Comparison of ENCODE assay signal across 21 cellular contexts in genomic region chr7:114527589-114527988, GRCh38.
DNase-seq lines count a peak whose midpoint lies in the region; ATAC-seq and TF ChIP-seq lines count a peak whose summit lies in the region.
"Had no signal": no experiment of that assay in that cellular context is flagged by ENCODE, and none has a peak within 500 bp of the region (broad histone marks: within the 10 kb centered on the region; RNA-seq: fewer than 3 reads in every experiment).

No MANE protein-coding gene starts in this region.

- DNase-seq in left ventricle myocardium inferior = no peak
- DNase-seq in Right ventricle myocardium superior = no peak
- no peak for DNase-seq in glutamatergic neuron
- DNase-seq in sciatic nerve (ENCODE audit: low spot score) = no peak
- DNase-seq in SW480 (ENCODE audit: low spot score) = no peak
- no peak for DNase-seq in CD1c-positive myeloid dendritic cell (ENCODE audit: extremely low spot score)
- DNase-seq in mucosa of gallbladder (ENCODE audit: low spot score) = no peak
- DNase-seq: 8988T; CD4-positive, CD25-positive, alpha-beta regulatory T cell; COR-L47; DMS 273 treated with DMSO at 0.1 percent for 48 hours; H9; Kasumi-1; MG63; NCI-H1048; NCI-H1436; NCI-H1930; NCI-H69; SIG-M5 had no signal

- no peaks in the 10 kb centered on the region for H3K36me3 Mint-ChIP-seq in glutamatergic neuron (ENCODE audit: unreplicated experiment)
- H3K36me3 Mint-ChIP-seq: CD4-positive, CD25-positive, alpha-beta regulatory T cell had no signal

- no peaks in the 10 kb centered on the region for H3K36me3 ChIP-seq in left ventricle myocardium inferior
- H3K36me3 ChIP-seq: MG63 had no signal

- no peaks in the 10 kb centered on the region for H3K27me3 Mint-ChIP-seq in glutamatergic neuron (ENCODE audit: unreplicated experiment)
- H3K27me3 Mint-ChIP-seq: B cell; CD4-positive, CD25-positive, alpha-beta regulatory T cell had no signal

- no peaks in the 10 kb centered on the region for H3K4me1 ChIP-seq in left ventricle myocardium inferior

- H3K4me3 Mint-ChIP-seq in glutamatergic neuron (ENCODE audit: unreplicated experiment) = no peak overlapping the region
- H3K4me3 Mint-ChIP-seq: B cell; CD4-positive, CD25-positive, alpha-beta regulatory T cell; H9 had no signal

- H3K27me3 ChIP-seq in left ventricle myocardium inferior (ENCODE audit: low read depth) = no peaks in the 10 kb centered on the region
- H3K27me3 ChIP-seq: MG63 had no signal

- peaks cover 45% of the 10 kb centered on the region for H3K4me1 Mint-ChIP-seq in glutamatergic neuron (ENCODE audit: low read depth, unreplicated experiment)
- H3K4me1 Mint-ChIP-seq: B cell; CD4-positive, CD25-positive, alpha-beta regulatory T cell; H9 had no signal

- H3K9me3 Mint-ChIP-seq in glutamatergic neuron (ENCODE audit: unreplicated experiment) = no peaks in the 10 kb centered on the region
- H3K9me3 Mint-ChIP-seq: H9 had no signal

- peak overlapping the region; percentile 40 for H3K27ac Mint-ChIP-seq in glutamatergic neuron (ENCODE audit: unreplicated experiment)
- H3K27ac Mint-ChIP-seq: B cell; CD4-positive, CD25-positive, alpha-beta regulatory T cell; H9 had no signal

- H3K9me3 ChIP-seq in left ventricle myocardium inferior (replicated peaks) = no peaks in the 10 kb centered on the region
- H3K9me3 ChIP-seq: MG63 had no signal

- H3K27ac ChIP-seq in left ventricle myocardium inferior (replicated peaks) = peak overlapping the region; percentile 45

- TF ChIP-seq CTCF in left ventricle myocardium inferior (IDR thresholded peaks at IDR 0.05; ENCODE audit: borderline replicate concordance) (no peak), glutamatergic neuron (IDR thresholded peaks at IDR 0.05; ENCODE audit: partially characterized antibody, unreplicated experiment) (no peak)

- no peak overlapping the region for H3K4me3 ChIP-seq in left ventricle myocardium inferior
- H3K4me3 ChIP-seq: MG63 had no signal

- intact Hi-C loops in left ventricle myocardium inferior (cut with micrococcal nuclease) = no loop called here
- intact Hi-C loops in Right ventricle myocardium superior (cut with DNase I) = no loop called here
- intact Hi-C loops in sciatic nerve (cut with DNase I) = no loop called here

- no peak for ATAC-seq in Right ventricle myocardium superior (ENCODE audit: poor library complexity)
- ATAC-seq in sciatic nerve = peak; percentile 57
- no peak for ATAC-seq in HG02852 (IDR thresholded peaks at IDR 0.05; ENCODE audit: unreplicated experiment)
